Comparison of ENCODE assay signal across 1 cellular context in the genomic region with DNA sequence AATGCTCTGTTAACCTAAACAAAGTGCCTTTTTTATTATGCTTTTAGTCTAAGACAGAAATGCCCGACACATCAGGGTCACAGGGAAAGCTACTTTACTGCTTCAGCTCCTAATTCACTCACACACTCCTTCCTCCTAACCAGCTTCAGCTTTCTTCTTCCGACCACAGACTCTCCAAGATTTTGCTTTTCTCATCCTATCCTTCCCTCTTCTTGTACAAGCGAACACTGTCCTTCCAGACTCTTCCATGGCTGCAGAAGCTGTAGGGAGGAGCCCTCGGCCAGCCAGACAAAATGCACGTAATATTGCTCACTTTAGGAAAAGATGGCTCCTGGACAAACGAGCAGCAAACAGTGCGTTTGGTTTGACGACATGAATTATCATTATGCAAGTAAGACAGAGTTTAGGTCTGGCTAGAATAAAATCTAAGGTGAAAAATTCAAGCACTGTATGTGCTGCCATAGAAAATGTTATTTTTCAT.
TF ChIP-seq lines count a peak whose summit lies in the region.

No MANE protein-coding gene starts in this region.

TF ChIP-seq in K562, 482 proteins besides CTCF, POLR2A, EP300 and RAD21 (continued from another document and continues in another):
- TF ChIP-seq, protein P1, sequence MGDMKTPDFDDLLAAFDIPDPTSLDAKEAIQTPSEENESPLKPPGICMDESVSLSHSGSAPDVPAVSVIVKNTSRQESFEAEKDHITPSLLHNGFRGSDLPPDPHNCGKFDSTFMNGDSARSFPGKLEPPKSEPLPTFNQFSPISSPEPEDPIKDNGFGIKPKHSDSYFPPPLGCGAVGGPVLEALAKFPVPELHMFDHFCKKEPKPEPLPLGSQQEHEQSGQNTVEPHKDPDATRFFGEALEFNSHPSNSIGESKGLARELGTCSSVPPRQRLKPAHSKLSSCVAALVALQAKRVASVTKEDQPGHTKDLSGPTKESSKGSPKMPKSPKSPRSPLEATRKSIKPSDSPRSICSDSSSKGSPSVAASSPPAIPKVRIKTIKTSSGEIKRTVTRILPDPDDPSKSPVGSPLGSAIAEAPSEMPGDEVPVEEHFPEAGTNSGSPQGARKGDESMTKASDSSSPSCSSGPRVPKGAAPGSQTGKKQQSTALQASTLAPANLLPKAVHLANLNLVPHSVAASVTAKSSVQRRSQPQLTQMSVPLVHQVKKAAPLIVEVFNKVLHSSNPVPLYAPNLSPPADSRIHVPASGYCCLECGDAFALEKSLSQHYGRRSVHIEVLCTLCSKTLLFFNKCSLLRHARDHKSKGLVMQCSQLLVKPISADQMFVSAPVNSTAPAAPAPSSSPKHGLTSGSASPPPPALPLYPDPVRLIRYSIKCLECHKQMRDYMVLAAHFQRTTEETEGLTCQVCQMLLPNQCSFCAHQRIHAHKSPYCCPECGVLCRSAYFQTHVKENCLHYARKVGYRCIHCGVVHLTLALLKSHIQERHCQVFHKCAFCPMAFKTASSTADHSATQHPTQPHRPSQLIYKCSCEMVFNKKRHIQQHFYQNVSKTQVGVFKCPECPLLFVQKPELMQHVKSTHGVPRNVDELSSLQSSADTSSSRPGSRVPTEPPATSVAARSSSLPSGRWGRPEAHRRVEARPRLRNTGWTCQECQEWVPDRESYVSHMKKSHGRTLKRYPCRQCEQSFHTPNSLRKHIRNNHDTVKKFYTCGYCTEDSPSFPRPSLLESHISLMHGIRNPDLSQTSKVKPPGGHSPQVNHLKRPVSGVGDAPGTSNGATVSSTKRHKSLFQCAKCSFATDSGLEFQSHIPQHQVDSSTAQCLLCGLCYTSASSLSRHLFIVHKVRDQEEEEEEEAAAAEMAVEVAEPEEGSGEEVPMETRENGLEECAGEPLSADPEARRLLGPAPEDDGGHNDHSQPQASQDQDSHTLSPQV (IDR thresholded peaks at IDR 0.05) = peak; percentile 73
- TF ChIP-seq ARID1B (IDR thresholded peaks at IDR 0.05) = no peak
- no peak for TF ChIP-seq ZNF232 (CRISPR knock-in tag; IDR thresholded peaks at IDR 0.05)
- no peak for TF ChIP-seq SIN3B (IDR thresholded peaks at IDR 0.05; ENCODE audit: low read depth)
- TF ChIP-seq ZNF507 (tag; conservative IDR thresholded peaks at IDR 0.05) = no peak
- TF ChIP-seq ADNP (tag; IDR thresholded peaks at IDR 0.05) = 0 out of 2 replicates have a peak, but pooled peaks have one; percentile 2
- no peak for TF ChIP-seq GABPB2 (CRISPR knock-in tag; conservative IDR thresholded peaks at IDR 0.05)
- no peak for TF ChIP-seq MCM7 (IDR thresholded peaks at IDR 0.05)
- no peak for TF ChIP-seq EHMT2 (IDR thresholded peaks at IDR 0.05)
- TF ChIP-seq, protein P2, sequence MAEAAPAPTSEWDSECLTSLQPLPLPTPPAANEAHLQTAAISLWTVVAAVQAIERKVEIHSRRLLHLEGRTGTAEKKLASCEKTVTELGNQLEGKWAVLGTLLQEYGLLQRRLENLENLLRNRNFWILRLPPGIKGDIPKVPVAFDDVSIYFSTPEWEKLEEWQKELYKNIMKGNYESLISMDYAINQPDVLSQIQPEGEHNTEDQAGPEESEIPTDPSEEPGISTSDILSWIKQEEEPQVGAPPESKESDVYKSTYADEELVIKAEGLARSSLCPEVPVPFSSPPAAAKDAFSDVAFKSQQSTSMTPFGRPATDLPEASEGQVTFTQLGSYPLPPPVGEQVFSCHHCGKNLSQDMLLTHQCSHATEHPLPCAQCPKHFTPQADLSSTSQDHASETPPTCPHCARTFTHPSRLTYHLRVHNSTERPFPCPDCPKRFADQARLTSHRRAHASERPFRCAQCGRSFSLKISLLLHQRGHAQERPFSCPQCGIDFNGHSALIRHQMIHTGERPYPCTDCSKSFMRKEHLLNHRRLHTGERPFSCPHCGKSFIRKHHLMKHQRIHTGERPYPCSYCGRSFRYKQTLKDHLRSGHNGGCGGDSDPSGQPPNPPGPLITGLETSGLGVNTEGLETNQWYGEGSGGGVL (CRISPR knock-in tag; IDR thresholded peaks at IDR 0.05) = no peak; the same call in 1 of the 2 replicates
- TF ChIP-seq, protein P3, sequence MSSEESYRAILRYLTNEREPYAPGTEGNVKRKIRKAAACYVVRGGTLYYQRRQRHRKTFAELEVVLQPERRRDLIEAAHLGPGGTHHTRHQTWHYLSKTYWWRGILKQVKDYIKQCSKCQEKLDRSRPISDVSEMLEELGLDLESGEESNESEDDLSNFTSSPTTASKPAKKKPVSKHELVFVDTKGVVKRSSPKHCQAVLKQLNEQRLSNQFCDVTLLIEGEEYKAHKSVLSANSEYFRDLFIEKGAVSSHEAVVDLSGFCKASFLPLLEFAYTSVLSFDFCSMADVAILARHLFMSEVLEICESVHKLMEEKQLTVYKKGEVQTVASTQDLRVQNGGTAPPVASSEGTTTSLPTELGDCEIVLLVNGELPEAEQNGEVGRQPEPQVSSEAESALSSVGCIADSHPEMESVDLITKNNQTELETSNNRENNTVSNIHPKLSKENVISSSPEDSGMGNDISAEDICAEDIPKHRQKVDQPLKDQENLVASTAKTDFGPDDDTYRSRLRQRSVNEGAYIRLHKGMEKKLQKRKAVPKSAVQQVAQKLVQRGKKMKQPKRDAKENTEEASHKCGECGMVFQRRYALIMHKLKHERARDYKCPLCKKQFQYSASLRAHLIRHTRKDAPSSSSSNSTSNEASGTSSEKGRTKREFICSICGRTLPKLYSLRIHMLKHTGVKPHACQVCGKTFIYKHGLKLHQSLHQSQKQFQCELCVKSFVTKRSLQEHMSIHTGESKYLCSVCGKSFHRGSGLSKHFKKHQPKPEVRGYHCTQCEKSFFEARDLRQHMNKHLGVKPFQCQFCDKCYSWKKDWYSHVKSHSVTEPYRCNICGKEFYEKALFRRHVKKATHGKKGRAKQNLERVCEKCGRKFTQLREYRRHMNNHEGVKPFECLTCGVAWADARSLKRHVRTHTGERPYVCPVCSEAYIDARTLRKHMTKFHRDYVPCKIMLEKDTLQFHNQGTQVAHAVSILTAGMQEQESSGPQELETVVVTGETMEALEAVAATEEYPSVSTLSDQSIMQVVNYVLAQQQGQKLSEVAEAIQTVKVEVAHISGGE (CRISPR knock-in tag; IDR thresholded peaks at IDR 0.05) = no peak
- no peak for TF ChIP-seq MCM3 (IDR thresholded peaks at IDR 0.05)
- TF ChIP-seq, protein P4, sequence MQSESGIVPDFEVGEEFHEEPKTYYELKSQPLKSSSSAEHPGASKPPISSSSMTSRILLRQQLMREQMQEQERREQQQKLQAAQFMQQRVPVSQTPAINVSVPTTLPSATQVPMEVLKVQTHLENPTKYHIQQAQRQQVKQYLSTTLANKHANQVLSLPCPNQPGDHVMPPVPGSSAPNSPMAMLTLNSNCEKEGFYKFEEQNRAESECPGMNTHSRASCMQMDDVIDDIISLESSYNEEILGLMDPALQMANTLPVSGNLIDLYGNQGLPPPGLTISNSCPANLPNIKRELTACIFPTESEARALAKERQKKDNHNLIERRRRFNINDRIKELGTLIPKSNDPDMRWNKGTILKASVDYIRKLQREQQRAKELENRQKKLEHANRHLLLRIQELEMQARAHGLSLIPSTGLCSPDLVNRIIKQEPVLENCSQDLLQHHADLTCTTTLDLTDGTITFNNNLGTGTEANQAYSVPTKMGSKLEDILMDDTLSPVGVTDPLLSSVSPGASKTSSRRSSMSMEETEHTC (IDR thresholded peaks at IDR 0.05) = no peak
- TF ChIP-seq, protein P5, sequence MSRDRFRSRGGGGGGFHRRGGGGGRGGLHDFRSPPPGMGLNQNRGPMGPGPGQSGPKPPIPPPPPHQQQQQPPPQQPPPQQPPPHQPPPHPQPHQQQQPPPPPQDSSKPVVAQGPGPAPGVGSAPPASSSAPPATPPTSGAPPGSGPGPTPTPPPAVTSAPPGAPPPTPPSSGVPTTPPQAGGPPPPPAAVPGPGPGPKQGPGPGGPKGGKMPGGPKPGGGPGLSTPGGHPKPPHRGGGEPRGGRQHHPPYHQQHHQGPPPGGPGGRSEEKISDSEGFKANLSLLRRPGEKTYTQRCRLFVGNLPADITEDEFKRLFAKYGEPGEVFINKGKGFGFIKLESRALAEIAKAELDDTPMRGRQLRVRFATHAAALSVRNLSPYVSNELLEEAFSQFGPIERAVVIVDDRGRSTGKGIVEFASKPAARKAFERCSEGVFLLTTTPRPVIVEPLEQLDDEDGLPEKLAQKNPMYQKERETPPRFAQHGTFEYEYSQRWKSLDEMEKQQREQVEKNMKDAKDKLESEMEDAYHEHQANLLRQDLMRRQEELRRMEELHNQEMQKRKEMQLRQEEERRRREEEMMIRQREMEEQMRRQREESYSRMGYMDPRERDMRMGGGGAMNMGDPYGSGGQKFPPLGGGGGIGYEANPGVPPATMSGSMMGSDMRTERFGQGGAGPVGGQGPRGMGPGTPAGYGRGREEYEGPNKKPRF (IDR thresholded peaks at IDR 0.05; ENCODE audit: low read depth, low read length) = no peak
- no peak for TF ChIP-seq PHF20 (IDR thresholded peaks at IDR 0.05; ENCODE audit: partially characterized antibody)
- TF ChIP-seq NFXL1 (CRISPR knock-in tag; IDR thresholded peaks at IDR 0.05) = peak; percentile 66; the same call in 1 of the 2 replicates
- no peak for TF ChIP-seq ZNF551 (CRISPR knock-in tag; IDR thresholded peaks at IDR 0.05)
- no peak for TF ChIP-seq SIX5 (IDR thresholded peaks at IDR 0.05; ENCODE audit: borderline replicate concordance in 1 of 2, insufficient read depth in 1 of 2, low read depth in 1 of 2, low read length in 2 of 2)
- TF ChIP-seq, protein P6, sequence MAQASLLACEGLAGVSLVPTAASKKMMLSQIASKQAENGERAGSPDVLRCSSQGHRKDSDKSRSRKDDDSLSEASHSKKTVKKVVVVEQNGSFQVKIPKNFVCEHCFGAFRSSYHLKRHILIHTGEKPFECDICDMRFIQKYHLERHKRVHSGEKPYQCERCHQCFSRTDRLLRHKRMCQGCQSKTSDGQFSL (CRISPR knock-in tag; IDR thresholded peaks at IDR 0.05) = no peak
- TF ChIP-seq, protein P6 (tag; IDR thresholded peaks at IDR 0.05) = no peak
- TF ChIP-seq, protein P7, sequence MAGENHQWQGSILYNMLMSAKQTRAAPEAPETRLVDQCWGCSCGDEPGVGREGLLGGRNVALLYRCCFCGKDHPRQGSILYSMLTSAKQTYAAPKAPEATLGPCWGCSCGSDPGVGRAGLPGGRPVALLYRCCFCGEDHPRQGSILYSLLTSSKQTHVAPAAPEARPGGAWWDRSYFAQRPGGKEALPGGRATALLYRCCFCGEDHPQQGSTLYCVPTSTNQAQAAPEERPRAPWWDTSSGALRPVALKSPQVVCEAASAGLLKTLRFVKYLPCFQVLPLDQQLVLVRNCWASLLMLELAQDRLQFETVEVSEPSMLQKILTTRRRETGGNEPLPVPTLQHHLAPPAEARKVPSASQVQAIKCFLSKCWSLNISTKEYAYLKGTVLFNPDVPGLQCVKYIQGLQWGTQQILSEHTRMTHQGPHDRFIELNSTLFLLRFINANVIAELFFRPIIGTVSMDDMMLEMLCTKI (IDR thresholded peaks at IDR 0.05; ENCODE audit: partially characterized antibody) = no peak
- TF ChIP-seq FOXA1 (IDR thresholded peaks at IDR 0.05; ENCODE audit: borderline replicate concordance) = no peak
- no peak for TF ChIP-seq HEY1 (CRISPR knock-in tag; IDR thresholded peaks at IDR 0.05; ENCODE audit: borderline replicate concordance)
- 0 out of 2 replicates have a peak, but pooled peaks have one; percentile 16 for TF ChIP-seq DIDO1 (tag; IDR thresholded peaks at IDR 0.05; ENCODE audit: low read depth)
- TF ChIP-seq MXI1 (IDR thresholded peaks at IDR 0.05; ENCODE audit: low read depth, low read length) = no peak
- TF ChIP-seq, protein P8, sequence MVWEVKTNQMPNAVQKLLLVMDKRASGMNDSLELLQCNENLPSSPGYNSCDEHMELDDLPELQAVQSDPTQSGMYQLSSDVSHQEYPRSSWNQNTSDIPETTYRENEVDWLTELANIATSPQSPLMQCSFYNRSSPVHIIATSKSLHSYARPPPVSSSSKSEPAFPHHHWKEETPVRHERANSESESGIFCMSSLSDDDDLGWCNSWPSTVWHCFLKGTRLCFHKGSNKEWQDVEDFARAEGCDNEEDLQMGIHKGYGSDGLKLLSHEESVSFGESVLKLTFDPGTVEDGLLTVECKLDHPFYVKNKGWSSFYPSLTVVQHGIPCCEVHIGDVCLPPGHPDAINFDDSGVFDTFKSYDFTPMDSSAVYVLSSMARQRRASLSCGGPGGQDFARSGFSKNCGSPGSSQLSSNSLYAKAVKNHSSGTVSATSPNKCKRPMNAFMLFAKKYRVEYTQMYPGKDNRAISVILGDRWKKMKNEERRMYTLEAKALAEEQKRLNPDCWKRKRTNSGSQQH (CRISPR knock-in tag; IDR thresholded peaks at IDR 0.05) = peak; percentile 61; the same call in 1 of the 2 replicates
- no peak for TF ChIP-seq TAF15 (IDR thresholded peaks at IDR 0.05; ENCODE audit: low read depth, low read length)
- TF ChIP-seq CSDE1 (IDR thresholded peaks at IDR 0.05) = no peak
- no peak for TF ChIP-seq HDAC3 (IDR thresholded peaks at IDR 0.05; ENCODE audit: borderline replicate concordance, partially characterized antibody)
- TF ChIP-seq ZNF408 (CRISPR knock-in tag; IDR thresholded peaks at IDR 0.05; ENCODE audit: low read depth) = no peak
- no peak for TF ChIP-seq ZKSCAN1 (IDR thresholded peaks at IDR 0.05; ENCODE audit: low read depth, low read length)
- TF ChIP-seq FOXK2 (conservative IDR thresholded peaks at IDR 0.05 in 1 of 2, IDR thresholded peaks at IDR 0.05 in 1 of 2; ENCODE audit: low read depth in 2 of 2) = no peak
- TF ChIP-seq, protein P9, sequence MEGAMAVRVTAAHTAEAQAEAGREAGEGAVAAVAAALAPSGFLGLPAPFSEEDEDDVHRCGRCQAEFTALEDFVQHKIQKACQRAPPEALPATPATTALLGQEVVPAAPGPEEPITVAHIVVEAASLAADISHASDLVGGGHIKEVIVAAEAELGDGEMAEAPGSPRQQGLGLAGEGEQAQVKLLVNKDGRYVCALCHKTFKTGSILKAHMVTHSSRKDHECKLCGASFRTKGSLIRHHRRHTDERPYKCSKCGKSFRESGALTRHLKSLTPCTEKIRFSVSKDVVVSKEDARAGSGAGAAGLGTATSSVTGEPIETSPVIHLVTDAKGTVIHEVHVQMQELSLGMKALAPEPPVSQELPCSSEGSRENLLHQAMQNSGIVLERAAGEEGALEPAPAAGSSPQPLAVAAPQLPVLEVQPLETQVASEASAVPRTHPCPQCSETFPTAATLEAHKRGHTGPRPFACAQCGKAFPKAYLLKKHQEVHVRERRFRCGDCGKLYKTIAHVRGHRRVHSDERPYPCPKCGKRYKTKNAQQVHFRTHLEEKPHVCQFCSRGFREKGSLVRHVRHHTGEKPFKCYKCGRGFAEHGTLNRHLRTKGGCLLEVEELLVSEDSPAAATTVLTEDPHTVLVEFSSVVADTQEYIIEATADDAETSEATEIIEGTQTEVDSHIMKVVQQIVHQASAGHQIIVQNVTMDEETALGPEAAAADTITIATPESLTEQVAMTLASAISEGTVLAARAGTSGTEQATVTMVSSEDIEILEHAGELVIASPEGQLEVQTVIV (CRISPR knock-in tag; IDR thresholded peaks at IDR 0.05; ENCODE audit: borderline replicate concordance) = no peak
- TF ChIP-seq, protein P10, sequence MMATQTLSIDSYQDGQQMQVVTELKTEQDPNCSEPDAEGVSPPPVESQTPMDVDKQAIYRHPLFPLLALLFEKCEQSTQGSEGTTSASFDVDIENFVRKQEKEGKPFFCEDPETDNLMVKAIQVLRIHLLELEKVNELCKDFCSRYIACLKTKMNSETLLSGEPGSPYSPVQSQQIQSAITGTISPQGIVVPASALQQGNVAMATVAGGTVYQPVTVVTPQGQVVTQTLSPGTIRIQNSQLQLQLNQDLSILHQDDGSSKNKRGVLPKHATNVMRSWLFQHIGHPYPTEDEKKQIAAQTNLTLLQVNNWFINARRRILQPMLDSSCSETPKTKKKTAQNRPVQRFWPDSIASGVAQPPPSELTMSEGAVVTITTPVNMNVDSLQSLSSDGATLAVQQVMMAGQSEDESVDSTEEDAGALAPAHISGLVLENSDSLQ (IDR thresholded peaks at IDR 0.05) = no peak
- TF ChIP-seq RBM14 (IDR thresholded peaks at IDR 0.05; ENCODE audit: borderline replicate concordance, insufficient read depth, low read depth, low read length) = no peak
- no peak for TF ChIP-seq ZNF431 (CRISPR knock-in tag; IDR thresholded peaks at IDR 0.05)
- no peak for TF ChIP-seq ZNF699 (CRISPR knock-in tag; IDR thresholded peaks at IDR 0.05; ENCODE audit: insufficient replicate concordance)
